In the genomic region with DNA sequence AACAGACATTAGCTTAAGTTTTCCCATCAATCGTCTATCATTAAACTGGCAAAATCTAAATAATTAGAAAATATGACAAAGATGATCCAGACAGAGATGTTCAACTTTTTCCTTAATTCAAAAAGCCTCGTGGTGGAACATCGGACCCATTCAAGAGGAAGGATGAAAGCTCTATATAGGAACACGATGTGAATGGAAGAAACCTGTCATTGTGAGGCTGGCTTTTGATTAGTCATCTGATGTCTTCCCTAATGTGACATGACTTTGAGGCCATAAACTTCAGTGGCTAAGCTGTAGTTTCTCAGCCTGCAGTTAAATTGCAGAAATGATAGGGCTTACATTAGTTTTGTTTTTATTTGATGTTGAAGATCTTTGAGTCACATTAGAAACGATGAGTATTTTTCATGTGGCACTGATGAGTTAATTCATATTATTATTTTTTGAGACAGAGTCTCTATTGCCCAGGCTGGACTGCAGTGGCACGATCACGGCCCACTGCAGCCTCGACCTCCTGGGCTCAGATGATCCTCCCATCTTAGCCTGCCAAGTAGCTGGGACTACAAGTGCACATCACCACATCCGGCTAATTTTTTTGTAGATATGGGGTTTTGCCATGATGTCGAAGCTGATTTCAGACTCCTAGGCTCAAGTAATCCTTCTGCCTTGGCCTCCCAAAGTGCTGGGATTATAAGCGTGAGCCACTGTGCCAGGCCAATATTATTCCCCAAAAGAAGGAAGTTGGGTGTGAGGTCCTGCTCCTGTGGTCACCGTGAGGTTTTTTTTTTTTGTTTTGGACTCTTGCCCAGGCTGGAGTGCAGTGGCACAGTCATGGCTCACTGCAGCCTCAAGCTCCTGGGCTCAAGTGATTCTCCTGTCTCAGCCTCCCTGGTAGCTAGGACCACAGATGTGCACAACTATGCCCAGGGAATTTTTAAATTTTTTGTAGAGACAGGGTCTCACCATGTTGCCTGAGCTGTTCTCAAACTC, we compare ENCODE assay signal across 8 cellular contexts. TPM values are rescaled to one million over a fixed set of nuclear protein-coding genes. Genes with fewer than 3 reads are reported as not detected.
DNase-seq lines count a peak whose midpoint lies in the region; ATAC-seq, FAIRE-seq and TF ChIP-seq lines count a peak whose summit lies in the region.

No MANE protein-coding gene starts in this region.

- peak overlapping the region; percentile 89 for H3K4me3 ChIP-seq in PC-3 (ENCODE audit: low read length)
- H3K4me3 ChIP-seq in neuron (ENCODE audit: low read length), result peak overlapping the region; percentile 96

- H3F3A ChIP-seq in PC-3 (ENCODE audit: low read length, unreplicated experiment), result no peaks in the 10 kb centered on the region

- peak overlapping the region; percentile 96 for H3K27ac Mint-ChIP-seq in dendritic cell treated with granulocyte-macrophage colony-stimulating factor and Interleukin-4, amounts not matched to agents 40 ng/mL and 50 ng/mL, for 4 days

- H3K4me2 ChIP-seq in PC-3 (ENCODE audit: low read length), result peak overlapping the region; percentile 93

- H3K36me3 Mint-ChIP-seq in dendritic cell treated with granulocyte-macrophage colony-stimulating factor and Interleukin-4, amounts not matched to agents 40 ng/mL and 50 ng/mL, for 4 days (ENCODE audit: low read depth), result peaks cover 28% of the 10 kb centered on the region

- intact Hi-C loops in PC-3 (cut with micrococcal nuclease) (loop anchor here (5.0 kb wide), 2 partner anchors 47 to 208 kb away; a partner anchor contains a TSS), sciatic nerve (cut with DNase I) (no loop called here)
- intact Hi-C loops in dendritic cell treated with granulocyte-macrophage colony-stimulating factor and Interleukin-4, amounts not matched to agents 40 ng/mL and 50 ng/mL, for 4 days (cut with micrococcal nuclease), result loop anchor here (5.0 kb wide), 1 partner anchor 42 kb away; no protein-coding TSS in a partner anchor

- no peak for ATAC-seq in PC-3
- no peak for ATAC-seq in sciatic nerve
- ATAC-seq in GM18907 (IDR thresholded peaks at IDR 0.05; ENCODE audit: unreplicated experiment), result no peak
- no peak for ATAC-seq in HG03520 (IDR thresholded peaks at IDR 0.05; ENCODE audit: unreplicated experiment)
- no peak for ATAC-seq in GM21367 (IDR thresholded peaks at IDR 0.05; ENCODE audit: unreplicated experiment)

- H3K79me2 ChIP-seq in PC-3 (ENCODE audit: low read length), result peaks cover 18% of the 10 kb centered on the region

- H3K36me3 ChIP-seq in PC-3 (ENCODE audit: low read depth, low read length) (peaks cover 3% of the 10 kb centered on the region; the same call in 1 of the 2 replicates), neuron (ENCODE audit: insufficient read depth, low read length) (peaks cover 34% of the 10 kb centered on the region)

- no peaks in the 10 kb centered on the region for H3K9me2 ChIP-seq in PC-3 (replicated peaks; ENCODE audit: low read length)

- no peak overlapping the region for H2AFZ ChIP-seq in PC-3 (ENCODE audit: low read length)
- H2AFZ ChIP-seq in neuron (ENCODE audit: low read depth, low read length), result no peak overlapping the region

- H3K9me3 ChIP-seq in PC-3 (ENCODE audit: low read length) (no peaks in the 10 kb centered on the region), neuron (ENCODE audit: low read length) (no peaks in the 10 kb centered on the region)

- POLR2A ChIA-PET in PC-3 (lab: Charles Lee; ENCODE audit: unreplicated experiment), result interaction anchor here (1.9 kb wide), 1 partner anchor 209 kb away, joined by 17 read pairs; a partner anchor contains a TSS

- no TSS peak for BruUV-seq in PC-3 (replicated peaks; lab: Mats Ljungman, UMichigan)

- peaks cover 25% of the 10 kb centered on the region for H3K4me1 Mint-ChIP-seq in dendritic cell treated with granulocyte-macrophage colony-stimulating factor and Interleukin-4, amounts not matched to agents 40 ng/mL and 50 ng/mL, for 4 days (ENCODE audit: low read depth)

- H3K9me3 Mint-ChIP-seq in dendritic cell treated with granulocyte-macrophage colony-stimulating factor and Interleukin-4, amounts not matched to agents 40 ng/mL and 50 ng/mL, for 4 days, result no peaks in the 10 kb centered on the region

- CTCF ChIA-PET in PC-3 (lab: Charles Lee), result no interaction called here

- DNase-seq in GM19239 (ENCODE audit: insufficient read length, low spot score), result no peak
- DNase-seq in PC-3, result no peak
- no peak for DNase-seq in sciatic nerve (ENCODE audit: low spot score)

- peak; percentile 79 for FAIRE-seq in GM19239 (lab: Jason Lieb, UNC)

- H3K4me3 Mint-ChIP-seq in dendritic cell treated with granulocyte-macrophage colony-stimulating factor and Interleukin-4, amounts not matched to agents 40 ng/mL and 50 ng/mL, for 4 days, result peak overlapping the region; percentile 89

- H3K4me1 ChIP-seq in PC-3 (ENCODE audit: insufficient read depth, low read length) (peaks cover 11% of the 10 kb centered on the region), neuron (ENCODE audit: insufficient read depth, low read length) (peaks cover 18% of the 10 kb centered on the region)

- H4K20me1 ChIP-seq in PC-3 (ENCODE audit: low read length), result no peaks in the 10 kb centered on the region

- H3K27me3 Mint-ChIP-seq in dendritic cell treated with granulocyte-macrophage colony-stimulating factor and Interleukin-4, amounts not matched to agents 40 ng/mL and 50 ng/mL, for 4 days, result no peaks in the 10 kb centered on the region

- H3K9ac ChIP-seq in PC-3 (ENCODE audit: low read length), result no peak overlapping the region; the same call in 1 of the 2 replicates

- no peaks in the 10 kb centered on the region for H3K27me3 ChIP-seq in PC-3 (ENCODE audit: low read length)
- no peaks in the 10 kb centered on the region for H3K27me3 ChIP-seq in neuron (ENCODE audit: insufficient read depth, low read length)

- TF ChIP-seq CTCF in PC-3 (conservative IDR thresholded peaks at IDR 0.05; ENCODE audit: low read depth, low read length), result no peak

- no peak overlapping the region for H3K27ac ChIP-seq in PC-3 (ENCODE audit: low read length)

RNA-seq across cellular contexts. Expression of a gene that starts 1.3 kb away (rescaled TPM):
- total RNA-seq in PC-3 (2014; rRNA removed) (81.1 and 88.5 TPM in 2 replicates), sciatic nerve (62.1 TPM)

RNA-seq across cellular contexts. Expression of a gene that starts 41.7 kb away (rescaled TPM):
- total RNA-seq in PC-3 (2014; rRNA removed) (1.2 and 1.4 TPM in 2 replicates), sciatic nerve (1.1 TPM)

RNA-seq across cellular contexts. Expression of a gene that starts 42.1 kb away (rescaled TPM):
- total RNA-seq in PC-3 (2014; rRNA removed), result 1.3 and 2.1 TPM in 2 replicates
- 7.0 TPM for total RNA-seq in sciatic nerve
